ENCODE assay signal across 1 cellular context in the genomic region with DNA sequence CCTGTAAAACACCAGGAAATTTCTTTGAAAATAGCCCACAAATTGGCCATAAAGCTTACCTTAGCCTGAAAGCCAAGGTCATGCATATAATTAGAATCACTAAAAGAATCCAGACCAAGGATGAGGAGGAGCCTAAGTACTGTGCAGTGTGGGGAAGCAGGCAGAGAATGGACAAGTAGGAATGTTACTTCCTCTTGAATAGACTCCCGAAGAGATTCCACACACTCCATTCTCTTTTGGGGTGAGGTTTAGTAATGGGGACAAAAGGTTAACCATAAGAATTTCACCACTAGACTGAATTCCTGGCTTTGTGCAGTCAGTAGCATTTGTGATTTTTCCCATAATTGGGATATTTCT.
TF ChIP-seq lines count a peak whose summit lies in the region.

No MANE protein-coding gene starts in this region.

TF ChIP-seq in WTC11, 78 proteins besides CTCF, POLR2A, EP300 and RAD21 (continued from another document):
- TF ChIP-seq, protein P1, sequence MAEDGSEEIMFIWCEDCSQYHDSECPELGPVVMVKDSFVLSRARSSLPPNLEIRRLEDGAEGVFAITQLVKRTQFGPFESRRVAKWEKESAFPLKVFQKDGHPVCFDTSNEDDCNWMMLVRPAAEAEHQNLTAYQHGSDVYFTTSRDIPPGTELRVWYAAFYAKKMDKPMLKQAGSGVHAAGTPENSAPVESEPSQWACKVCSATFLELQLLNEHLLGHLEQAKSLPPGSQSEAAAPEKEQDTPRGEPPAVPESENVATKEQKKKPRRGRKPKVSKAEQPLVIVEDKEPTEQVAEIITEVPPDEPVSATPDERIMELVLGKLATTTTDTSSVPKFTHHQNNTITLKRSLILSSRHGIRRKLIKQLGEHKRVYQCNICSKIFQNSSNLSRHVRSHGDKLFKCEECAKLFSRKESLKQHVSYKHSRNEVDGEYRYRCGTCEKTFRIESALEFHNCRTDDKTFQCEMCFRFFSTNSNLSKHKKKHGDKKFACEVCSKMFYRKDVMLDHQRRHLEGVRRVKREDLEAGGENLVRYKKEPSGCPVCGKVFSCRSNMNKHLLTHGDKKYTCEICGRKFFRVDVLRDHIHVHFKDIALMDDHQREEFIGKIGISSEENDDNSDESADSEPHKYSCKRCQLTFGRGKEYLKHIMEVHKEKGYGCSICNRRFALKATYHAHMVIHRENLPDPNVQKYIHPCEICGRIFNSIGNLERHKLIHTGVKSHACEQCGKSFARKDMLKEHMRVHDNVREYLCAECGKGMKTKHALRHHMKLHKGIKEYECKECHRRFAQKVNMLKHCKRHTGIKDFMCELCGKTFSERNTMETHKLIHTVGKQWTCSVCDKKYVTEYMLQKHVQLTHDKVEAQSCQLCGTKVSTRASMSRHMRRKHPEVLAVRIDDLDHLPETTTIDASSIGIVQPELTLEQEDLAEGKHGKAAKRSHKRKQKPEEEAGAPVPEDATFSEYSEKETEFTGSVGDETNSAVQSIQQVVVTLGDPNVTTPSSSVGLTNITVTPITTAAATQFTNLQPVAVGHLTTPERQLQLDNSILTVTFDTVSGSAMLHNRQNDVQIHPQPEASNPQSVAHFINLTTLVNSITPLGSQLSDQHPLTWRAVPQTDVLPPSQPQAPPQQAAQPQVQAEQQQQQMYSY (CRISPR knock-in tag; IDR thresholded peaks at IDR 0.05), result no peak
- TF ChIP-seq, protein P2, sequence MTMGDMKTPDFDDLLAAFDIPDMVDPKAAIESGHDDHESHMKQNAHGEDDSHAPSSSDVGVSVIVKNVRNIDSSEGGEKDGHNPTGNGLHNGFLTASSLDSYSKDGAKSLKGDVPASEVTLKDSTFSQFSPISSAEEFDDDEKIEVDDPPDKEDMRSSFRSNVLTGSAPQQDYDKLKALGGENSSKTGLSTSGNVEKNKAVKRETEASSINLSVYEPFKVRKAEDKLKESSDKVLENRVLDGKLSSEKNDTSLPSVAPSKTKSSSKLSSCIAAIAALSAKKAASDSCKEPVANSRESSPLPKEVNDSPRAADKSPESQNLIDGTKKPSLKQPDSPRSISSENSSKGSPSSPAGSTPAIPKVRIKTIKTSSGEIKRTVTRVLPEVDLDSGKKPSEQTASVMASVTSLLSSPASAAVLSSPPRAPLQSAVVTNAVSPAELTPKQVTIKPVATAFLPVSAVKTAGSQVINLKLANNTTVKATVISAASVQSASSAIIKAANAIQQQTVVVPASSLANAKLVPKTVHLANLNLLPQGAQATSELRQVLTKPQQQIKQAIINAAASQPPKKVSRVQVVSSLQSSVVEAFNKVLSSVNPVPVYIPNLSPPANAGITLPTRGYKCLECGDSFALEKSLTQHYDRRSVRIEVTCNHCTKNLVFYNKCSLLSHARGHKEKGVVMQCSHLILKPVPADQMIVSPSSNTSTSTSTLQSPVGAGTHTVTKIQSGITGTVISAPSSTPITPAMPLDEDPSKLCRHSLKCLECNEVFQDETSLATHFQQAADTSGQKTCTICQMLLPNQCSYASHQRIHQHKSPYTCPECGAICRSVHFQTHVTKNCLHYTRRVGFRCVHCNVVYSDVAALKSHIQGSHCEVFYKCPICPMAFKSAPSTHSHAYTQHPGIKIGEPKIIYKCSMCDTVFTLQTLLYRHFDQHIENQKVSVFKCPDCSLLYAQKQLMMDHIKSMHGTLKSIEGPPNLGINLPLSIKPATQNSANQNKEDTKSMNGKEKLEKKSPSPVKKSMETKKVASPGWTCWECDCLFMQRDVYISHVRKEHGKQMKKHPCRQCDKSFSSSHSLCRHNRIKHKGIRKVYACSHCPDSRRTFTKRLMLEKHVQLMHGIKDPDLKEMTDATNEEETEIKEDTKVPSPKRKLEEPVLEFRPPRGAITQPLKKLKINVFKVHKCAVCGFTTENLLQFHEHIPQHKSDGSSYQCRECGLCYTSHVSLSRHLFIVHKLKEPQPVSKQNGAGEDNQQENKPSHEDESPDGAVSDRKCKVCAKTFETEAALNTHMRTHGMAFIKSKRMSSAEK (CRISPR knock-in tag; IDR thresholded peaks at IDR 0.05; ENCODE audit: borderline replicate concordance), result no peak
- TF ChIP-seq KAT7 (CRISPR knock-in tag; IDR thresholded peaks at IDR 0.05; ENCODE audit: borderline replicate concordance) (no peak), ZNF121 (CRISPR knock-in tag; IDR thresholded peaks at IDR 0.05) (no peak)
- TF ChIP-seq, protein P3, sequence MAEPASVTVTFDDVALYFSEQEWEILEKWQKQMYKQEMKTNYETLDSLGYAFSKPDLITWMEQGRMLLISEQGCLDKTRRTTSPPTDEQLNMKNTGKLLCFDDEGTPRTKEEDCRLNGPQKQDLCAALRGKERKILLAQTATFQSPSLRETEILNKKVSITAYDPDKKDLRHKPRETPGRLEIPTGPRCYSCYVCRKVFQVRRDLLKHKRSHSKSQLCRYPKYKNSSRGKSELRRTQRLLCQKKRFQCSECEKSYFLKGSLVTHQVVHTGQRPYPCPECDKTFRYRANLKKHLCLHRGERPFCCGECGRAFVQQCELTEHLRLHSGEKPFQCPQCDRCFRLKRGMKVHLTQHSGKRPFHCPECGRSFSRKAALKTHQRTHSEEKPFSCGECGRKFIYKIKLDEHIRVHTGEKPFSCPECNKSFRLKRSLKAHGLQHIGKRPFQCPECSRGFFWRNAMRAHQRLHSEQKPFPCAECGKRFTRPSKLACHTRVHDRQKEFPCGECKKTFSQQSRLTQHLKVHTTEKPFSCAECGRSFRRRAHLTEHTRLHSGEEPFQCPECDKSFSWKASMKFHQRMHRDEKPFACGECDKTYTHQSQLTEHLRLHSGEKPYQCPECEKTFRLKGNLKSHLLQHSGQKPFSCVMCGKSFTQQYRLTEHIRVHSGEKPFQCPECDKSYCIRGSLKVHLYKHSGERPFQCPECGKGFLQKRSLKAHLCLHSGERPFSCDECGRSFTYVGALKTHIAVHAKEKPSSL (CRISPR knock-in tag; conservative IDR thresholded peaks at IDR 0.05), result no peak
